ENCODE assay signal across 8 cellular contexts in the genomic region with DNA sequence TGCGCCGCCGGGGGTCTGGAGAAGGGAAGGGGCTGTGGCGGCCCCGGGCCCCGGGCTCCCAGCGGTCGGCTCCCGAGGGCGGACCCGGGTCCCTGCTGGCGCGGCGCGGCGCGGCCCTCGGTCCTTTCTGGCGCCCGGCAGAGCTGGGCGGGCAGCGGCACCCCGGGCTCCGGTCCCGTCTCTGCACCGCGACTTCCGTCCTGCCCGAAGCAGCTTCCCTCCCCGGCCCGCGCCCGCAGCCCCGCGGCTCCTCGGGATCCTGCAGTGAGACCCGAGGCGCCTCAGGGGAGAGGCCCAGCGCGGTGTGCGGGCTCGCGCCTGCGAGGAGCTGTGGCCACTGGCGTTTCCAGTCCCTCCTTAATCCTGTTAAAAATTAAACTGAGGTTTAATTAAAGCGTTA. TPM values are rescaled to one million over a fixed set of nuclear protein-coding genes. Genes with fewer than 3 reads are reported as not detected.
DNase-seq lines count a peak whose midpoint lies in the region; ATAC-seq, FAIRE-seq and TF ChIP-seq lines count a peak whose summit lies in the region.
"Not testable (repeated sequence)": the region's sequence is repeated elsewhere in the genome, so short reads cannot be mapped to it uniquely, and the experiment has no call there.

No MANE protein-coding gene starts in this region.

- DNase-seq in DND-41; RCC 7860 (ENCODE audit: low spot score); effector memory CD8-positive, alpha-beta T cell; naive thymus-derived CD8-positive, alpha-beta T cell: not testable (repeated sequence)

- H3K9me3 ChIP-seq in DND-41 (ENCODE audit: insufficient read depth, low read length, severe bottlenecking) = not testable (repeated sequence)

- not testable (repeated sequence) for H3K4me3 ChIP-seq in DND-41 (ENCODE audit: low read depth in 1 of 2, low read length in 2 of 2)

- H3K4me1 ChIP-seq in DND-41 (ENCODE audit: insufficient read depth, low read length) = not testable (repeated sequence)

- FAIRE-seq in RCC 7860 (lab: Jason Lieb, UNC) = peak; percentile 79

- not testable (repeated sequence) for H3K27ac Mint-ChIP-seq in effector memory CD8-positive, alpha-beta T cell; naive thymus-derived CD8-positive, alpha-beta T cell

- not testable (repeated sequence) for H4K20me1 ChIP-seq in DND-41 (ENCODE audit: insufficient read depth, low read length)

- not testable (repeated sequence) for H3K4me1 Mint-ChIP-seq in effector memory CD8-positive, alpha-beta T cell (ENCODE audit: low read depth in 2 of 2); naive thymus-derived CD8-positive, alpha-beta T cell

- TF ChIP-seq CTCF in DND-41 (IDR thresholded peaks at IDR 0.05; ENCODE audit: borderline replicate concordance, extremely low read depth, low read length, poor library complexity, severe bottlenecking) = not testable (repeated sequence)

- not testable (repeated sequence) for H3K9ac ChIP-seq in DND-41 (ENCODE audit: low read depth, low read length)

- H3K27ac ChIP-seq in DND-41 (ENCODE audit: low read length) = not testable (repeated sequence)

- not testable (repeated sequence) for H2AFZ ChIP-seq in DND-41 (ENCODE audit: low read depth, low read length)

- not testable (repeated sequence) for H3K4me3 Mint-ChIP-seq in effector memory CD8-positive, alpha-beta T cell; naive thymus-derived CD8-positive, alpha-beta T cell

- H3K36me3 Mint-ChIP-seq in effector memory CD8-positive, alpha-beta T cell (ENCODE audit: insufficient read depth) = not testable (repeated sequence)
- H3K36me3 Mint-ChIP-seq in naive thymus-derived CD8-positive, alpha-beta T cell = peaks cover 5 to 18% (median 9%) of the 10 kb centered on the region in 3 donors

- POLR2A ChIA-PET in naive thymus-derived CD8-positive, alpha-beta T cell (lab: Charles Lee) = not testable (repeated sequence)

- peaks cover 16% of the 10 kb centered on the region for H3K36me3 ChIP-seq in DND-41 (ENCODE audit: insufficient read depth, low read length)

- not testable (repeated sequence) for H3K27me3 ChIP-seq in DND-41 (ENCODE audit: insufficient read depth, low read length, poor library complexity)

- not testable (repeated sequence) for H3K9me3 Mint-ChIP-seq in effector memory CD8-positive, alpha-beta T cell
- peaks cover 0 to 34% (median 5%) of the 10 kb centered on the region in 9 donors for H3K9me3 Mint-ChIP-seq in naive thymus-derived CD8-positive, alpha-beta T cell

- H3K79me2 ChIP-seq in DND-41 (ENCODE audit: insufficient read depth, low read length) = peaks cover 24% of the 10 kb centered on the region

- not testable (repeated sequence) for H3K4me2 ChIP-seq in DND-41 (ENCODE audit: insufficient read depth, low read length)

- not testable (repeated sequence) for H3K27me3 Mint-ChIP-seq in effector memory CD8-positive, alpha-beta T cell; naive thymus-derived CD8-positive, alpha-beta T cell

- ATAC-seq in DND-41 (ENCODE audit: insufficient read depth, low read depth) (peak; percentile 70), GM19025 (IDR thresholded peaks at IDR 0.05; ENCODE audit: low read depth, unreplicated experiment) (peak; percentile 52), GM21515 (IDR thresholded peaks at IDR 0.05; ENCODE audit: unreplicated experiment) (peak; percentile 70), HG02840 (IDR thresholded peaks at IDR 0.05; ENCODE audit: low FRiP score, unreplicated experiment) (peak; percentile 57), HG03159 (IDR thresholded peaks at IDR 0.05; ENCODE audit: unreplicated experiment) (peak; percentile 54)
- peak; percentile 57 for ATAC-seq in effector memory CD8-positive, alpha-beta T cell (replicated peaks)
- ATAC-seq in naive thymus-derived CD8-positive, alpha-beta T cell = peak; percentile 66 to 69

RNA-seq across cellular contexts. Expression of a gene that starts 22.4 kb away (rescaled TPM):
- total RNA-seq in naive thymus-derived CD8-positive, alpha-beta T cell = 10 to 100 TPM; 18.3 to 24.4 TPM
- polyA plus RNA-seq in naive thymus-derived CD8-positive, alpha-beta T cell = 10 to 100 TPM; 10.9 to 29.7 (median 18.2) TPM

RNA-seq across cellular contexts. Expression of a gene that starts 45.2 kb away (rescaled TPM):
- 10 to 100 TPM; 28.1 to 30.8 TPM for total RNA-seq in naive thymus-derived CD8-positive, alpha-beta T cell
- 1 to 10 TPM; 3.7 to 6.5 (median 6.1) TPM for polyA plus RNA-seq in naive thymus-derived CD8-positive, alpha-beta T cell

RNA-seq across cellular contexts. Expression of a gene that starts 48.0 kb away (rescaled TPM):
- 1 to 10 TPM; 1.9 to 2.5 TPM for total RNA-seq in naive thymus-derived CD8-positive, alpha-beta T cell
- 1 to 10 TPM in 2 of 3 donors, under 1 TPM in 1; 0.42 to 1.4 (median 1.2) TPM for polyA plus RNA-seq in naive thymus-derived CD8-positive, alpha-beta T cell
